Comparison of ENCODE assay signal across 8 cellular contexts in the genomic region with DNA sequence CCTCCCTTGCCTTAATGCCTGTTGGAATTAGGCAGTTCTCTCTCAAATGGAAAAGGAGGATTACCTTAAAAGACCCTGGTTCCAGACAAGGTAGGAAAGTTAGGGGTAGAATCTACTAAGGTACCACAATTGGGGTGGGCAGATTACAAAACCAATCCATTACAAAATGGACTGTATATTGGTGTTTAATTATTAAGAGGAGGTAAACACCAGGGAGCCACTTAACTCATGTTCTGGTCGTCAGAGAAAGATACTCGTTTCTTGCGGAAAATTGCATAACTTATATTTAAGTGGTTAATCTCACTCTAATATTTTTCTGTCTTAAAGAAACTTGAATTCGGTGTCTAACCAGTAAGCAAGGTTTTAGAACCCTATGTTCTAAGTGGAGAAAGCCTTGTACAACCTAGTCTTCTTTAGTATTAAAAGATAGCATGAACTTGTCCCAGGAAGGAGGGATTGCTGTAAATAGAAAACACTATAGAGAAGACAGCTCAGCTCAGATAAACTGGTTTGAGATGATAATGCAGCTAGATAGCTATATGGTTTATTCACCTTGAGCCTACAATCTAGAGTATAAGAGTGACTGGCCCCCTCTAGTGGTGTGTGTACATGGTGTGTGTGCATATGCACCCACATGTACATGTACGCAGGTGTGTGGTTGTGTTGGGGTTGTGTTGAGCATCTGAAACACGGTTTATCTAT. TPM values are rescaled to one million over a fixed set of nuclear protein-coding genes. Genes with fewer than 3 reads are reported as not detected.
DNase-seq lines count a peak whose midpoint lies in the region; ATAC-seq and TF ChIP-seq lines count a peak whose summit lies in the region.

No MANE protein-coding gene starts in this region.

- no peak overlapping the region for H3K27ac ChIP-seq in OCI-LY3 (ENCODE audit: low read length)

- H3K4me3 ChIP-seq in OCI-LY3 (ENCODE audit: low read length), result peak overlapping the region; percentile 23; the same call in 1 of the 2 replicates
- H3K4me3 ChIP-seq in iPS-15b (ENCODE audit: low read depth, low read length), result peak overlapping the region; percentile 9

- no peaks in the 10 kb centered on the region for H3K27me3 ChIP-seq in OCI-LY3 (ENCODE audit: low read depth, low read length)
- no peaks in the 10 kb centered on the region for H3K27me3 ChIP-seq in iPS-15b (ENCODE audit: control insufficient read depth, insufficient read depth, low read length)

- peak overlapping the region; percentile 57 for H3K4me2 ChIP-seq in OCI-LY3 (ENCODE audit: low read length)

- H3K4me1 ChIP-seq in OCI-LY3 (ENCODE audit: low read length) (peaks cover 25% of the 10 kb centered on the region), iPS-15b (ENCODE audit: control insufficient read depth, insufficient read depth, low read length) (peaks cover 14% of the 10 kb centered on the region)

- H3K9ac ChIP-seq in OCI-LY3 (ENCODE audit: low read length), result no peak overlapping the region
- H3K9ac ChIP-seq in iPS-15b (ENCODE audit: low read depth, low read length), result peak overlapping the region; percentile 10

- no peaks in the 10 kb centered on the region for H4K20me1 ChIP-seq in OCI-LY3 (ENCODE audit: insufficient read depth, low read length)

- peak; percentile 83 for TF ChIP-seq CTCF in OCI-LY3 (IDR thresholded peaks at IDR 0.05; ENCODE audit: low read depth, low read length)

- no peaks in the 10 kb centered on the region for H3K79me2 ChIP-seq in OCI-LY3 (ENCODE audit: low read length)

- DNase-seq in DMS53 (lab: John Stamatoyannopoulos, UW), result peak; percentile 78
- peak; percentile 19 for DNase-seq in activated gamma-delta T cell treated with anti-CD3 and anti-CD28 coated beads, Interleukin-2, amount 50 U/mL, for 16 hours (ENCODE audit: low read depth)
- DNase-seq in stimulated activated CD4-positive, alpha-beta T cell treated with anti-CD3 and anti-CD28 coated beads, Interleukin-2, amount 100 ng/mL, for 24 hours, result peak; percentile 60 to 63
- DNase-seq in mesenteric fat pad (ENCODE audit: low spot score), result no peak

- H3K36me3 ChIP-seq in OCI-LY3 (replicated peaks; ENCODE audit: low read depth, low read length) (no peaks in the 10 kb centered on the region), iPS-15b (ENCODE audit: control insufficient read depth, insufficient read depth, low read length) (no peaks in the 10 kb centered on the region)

- H3K9me3 ChIP-seq in OCI-LY3 (ENCODE audit: insufficient read depth, low read length) (no peaks in the 10 kb centered on the region), iPS-15b (ENCODE audit: control insufficient read depth, insufficient read depth, low read length) (no peaks in the 10 kb centered on the region)

- peak; percentile 60 for ATAC-seq in HG03045 (IDR thresholded peaks at IDR 0.05; ENCODE audit: unreplicated experiment)
- no peak for ATAC-seq in GM18861 (IDR thresholded peaks at IDR 0.05; ENCODE audit: unreplicated experiment)

- 0 out of 2 replicates have a peak overlapping the region, but pooled peaks have one; percentile 55 for H2AFZ ChIP-seq in OCI-LY3 (ENCODE audit: low read depth, low read length)

RNA-seq across cellular contexts. Expression of a gene that starts 58.0 kb away (rescaled TPM):
- total RNA-seq in mesenteric fat pad, result 0.19 TPM
